Comparison of ENCODE assay signal across 1 cellular context in genomic region chr21:41247561-41247968, GRCh38.
TF ChIP-seq lines count a peak whose summit lies in the region.

No MANE protein-coding gene starts in this region.

TF ChIP-seq in H1, 55 proteins besides CTCF, POLR2A, EP300 and RAD21 (continued from another document):
- no peak for TF ChIP-seq CHD7 (IDR thresholded peaks at IDR 0.05; ENCODE audit: insufficient replicate concordance, low read length)
- TF ChIP-seq BCL11A (IDR thresholded peaks at IDR 0.05; ENCODE audit: low read depth in 2 of 2, low read length in 2 of 2): no peak
- no peak for TF ChIP-seq CREB1 (IDR thresholded peaks at IDR 0.05)
- TF ChIP-seq RFX5 (IDR thresholded peaks at IDR 0.05; ENCODE audit: borderline replicate concordance, low read depth, low read length): no peak
- no peak for TF ChIP-seq KDM5A (IDR thresholded peaks at IDR 0.05; ENCODE audit: low read length)
- TF ChIP-seq EZH2 (IDR thresholded peaks at IDR 0.05; ENCODE audit: low read depth, low read length, severe bottlenecking): no peak
- TF ChIP-seq SP4 (IDR thresholded peaks at IDR 0.05; ENCODE audit: low read length): no peak
TF ChIP-seq in H1: peak in this region for 0.
